Comparison of ENCODE assay signal across 9 cellular contexts in genomic region chr5:94793113-94793815, GRCh38.
A peak's percentile ranks its signal among the peaks of the same experiment; 100 is the strongest.
DNase-seq lines count a peak whose midpoint lies in the region; ATAC-seq, FAIRE-seq and TF ChIP-seq lines count a peak whose summit lies in the region.
"Had no signal": no experiment of that assay in that cellular context is flagged by ENCODE, and none has a peak within 500 bp of the region (broad histone marks: within the 10 kb centered on the region; RNA-seq: fewer than 3 reads in every experiment).

No MANE protein-coding gene starts in this region.

- no peak for TF ChIP-seq CTCF in astrocyte (IDR thresholded peaks at IDR 0.05; ENCODE audit: insufficient read depth, low read depth, low read length)
- no peak for TF ChIP-seq CTCF in ascending aorta (IDR thresholded peaks at IDR 0.05)

- H2AFZ ChIP-seq in astrocyte (ENCODE audit: low read depth, low read length), result peak overlapping the region; percentile 11

- intact Hi-C loops in cardiac septum (cut with DNase I) (no loop called here), ascending aorta (cut with DNase I) (no loop called here)

- no peaks in the 10 kb centered on the region for H4K20me1 ChIP-seq in astrocyte (ENCODE audit: insufficient read depth, low read length)

- H3K27me3 ChIP-seq in astrocyte (ENCODE audit: insufficient read depth, low read length) (no peaks in the 10 kb centered on the region), ascending aorta (no peaks in the 10 kb centered on the region)

- H3K9me3 ChIP-seq in astrocyte (ENCODE audit: insufficient read depth, low read depth, low read length) (no peaks in the 10 kb centered on the region), ascending aorta (no peaks in the 10 kb centered on the region)

- H3K9ac ChIP-seq in astrocyte (ENCODE audit: low read length), result peak overlapping the region; percentile 71

- H3K4me1 Mint-ChIP-seq in astrocyte (ENCODE audit: low read depth, unreplicated experiment), result peaks cover 45% of the 10 kb centered on the region

- DNase-seq in GM12891 (ENCODE audit: insufficient read length, low spot score) (peak; percentile 35), astrocyte (ENCODE audit: low read depth) (peak; percentile 98), NCI-H1417 treated with DMSO at 0.1 percent for 48 hours (lab: John Stamatoyannopoulos, UW) (no peak), cardiac septum (ENCODE audit: low spot score) (no peak), ascending aorta (ENCODE audit: low spot score in 2 of 2) (no peak)
- peak; percentile 94 for DNase-seq in Jurkat, Clone E6-1 (ENCODE audit: low read depth, low spot score)
- DNase-seq in stimulated activated naive CD8-positive, alpha-beta T cell treated with anti-CD3 and anti-CD28 coated beads, Interleukin-15, Interleukin-2, amounts not matched to agents 100 U/mL and 50 U/mL, for 24 hours, result peak; percentile 22

- peak; percentile 99 for FAIRE-seq in GM12891 (lab: Jason Lieb, UNC)
- peak; percentile 97 for FAIRE-seq in astrocyte (lab: Jason Lieb, UNC)

- H3K4me1 ChIP-seq in astrocyte (ENCODE audit: insufficient read depth, low read length), result peaks cover 18% of the 10 kb centered on the region
- H3K4me1 ChIP-seq in ascending aorta, result no peaks in the 10 kb centered on the region

- H3K4me3 Mint-ChIP-seq in astrocyte (ENCODE audit: unreplicated experiment), result no peak overlapping the region

- ATAC-seq in GM21528 (IDR thresholded peaks at IDR 0.05; ENCODE audit: low FRiP score, unreplicated experiment), result peak; percentile 100
- peak; percentile 99 for ATAC-seq in stimulated activated naive CD8-positive, alpha-beta T cell treated with anti-CD3 and anti-CD28 coated beads, Interleukin-15, Interleukin-2, amounts not matched to agents 100 U/mL and 50 U/mL, for 24 hours

- no peaks in the 10 kb centered on the region for H3K9me3 Mint-ChIP-seq in astrocyte (ENCODE audit: unreplicated experiment)

- H3K4me2 ChIP-seq in astrocyte (ENCODE audit: low read length), result peak overlapping the region; percentile 79

- no peaks in the 10 kb centered on the region for H3K27me3 Mint-ChIP-seq in astrocyte (ENCODE audit: low read depth, unreplicated experiment)

- H3K4me3 ChIP-seq in Jurkat, Clone E6-1 (ENCODE audit: low read length), result peak overlapping the region; percentile 24
- H3K4me3 ChIP-seq in astrocyte (ENCODE audit: insufficient read depth, low read depth, low read length), result no peak overlapping the region
- H3K4me3 ChIP-seq in ascending aorta, result no peak overlapping the region

- no peaks in the 10 kb centered on the region for H3K79me2 ChIP-seq in astrocyte (ENCODE audit: insufficient read depth, low read length)

- peak overlapping the region; percentile 91 for H3K27ac ChIP-seq in astrocyte (ENCODE audit: low read depth, low read length)
- no peak overlapping the region for H3K27ac ChIP-seq in ascending aorta
- H3K27ac ChIP-seq: VCaP had no signal

- peak overlapping the region; percentile 96 for H3K27ac Mint-ChIP-seq in astrocyte (ENCODE audit: unreplicated experiment)

- H3K36me3 Mint-ChIP-seq in astrocyte (ENCODE audit: low read depth, unreplicated experiment), result peaks cover 16% of the 10 kb centered on the region

- H3K36me3 ChIP-seq in astrocyte (ENCODE audit: insufficient read depth, low read length) (no peaks in the 10 kb centered on the region), ascending aorta (no peaks in the 10 kb centered on the region)

- no peak for TF ChIP-seq POLR2A in GM12891 (IDR thresholded peaks at IDR 0.05; ENCODE audit: low read depth, low read length)

TF ChIP-seq in GM12891, 5 proteins besides CTCF, POLR2A, EP300 and RAD21:
- TF ChIP-seq TAF1 (IDR thresholded peaks at IDR 0.05; ENCODE audit: low read depth, low read length) (no peak), POU2F2 (IDR thresholded peaks at IDR 0.05; ENCODE audit: low read depth, low read length) (peak; percentile 92)

Comparison
In these comparisons a context has a peak if more than half of its experiments do, and no peak if none do; other contexts are left out.
1. DNase-seq: peak in GM12891 (single experiment), Jurkat, Clone E6-1 (single experiment), astrocyte (single experiment) and stimulated activated naive CD8-positive, alpha-beta T cell treated with anti-CD3 and anti-CD28 coated beads, Interleukin-15, Interleukin-2, amounts not matched to agents 100 U/mL and 50 U/mL, for 24 hours (single experiment); none in NCI-H1417 treated with DMSO at 0.1 percent for 48 hours (single experiment), cardiac septum (single experiment) and ascending aorta (0 of 2).